ENCODE assay signal across 12 cellular contexts in the genomic region with DNA sequence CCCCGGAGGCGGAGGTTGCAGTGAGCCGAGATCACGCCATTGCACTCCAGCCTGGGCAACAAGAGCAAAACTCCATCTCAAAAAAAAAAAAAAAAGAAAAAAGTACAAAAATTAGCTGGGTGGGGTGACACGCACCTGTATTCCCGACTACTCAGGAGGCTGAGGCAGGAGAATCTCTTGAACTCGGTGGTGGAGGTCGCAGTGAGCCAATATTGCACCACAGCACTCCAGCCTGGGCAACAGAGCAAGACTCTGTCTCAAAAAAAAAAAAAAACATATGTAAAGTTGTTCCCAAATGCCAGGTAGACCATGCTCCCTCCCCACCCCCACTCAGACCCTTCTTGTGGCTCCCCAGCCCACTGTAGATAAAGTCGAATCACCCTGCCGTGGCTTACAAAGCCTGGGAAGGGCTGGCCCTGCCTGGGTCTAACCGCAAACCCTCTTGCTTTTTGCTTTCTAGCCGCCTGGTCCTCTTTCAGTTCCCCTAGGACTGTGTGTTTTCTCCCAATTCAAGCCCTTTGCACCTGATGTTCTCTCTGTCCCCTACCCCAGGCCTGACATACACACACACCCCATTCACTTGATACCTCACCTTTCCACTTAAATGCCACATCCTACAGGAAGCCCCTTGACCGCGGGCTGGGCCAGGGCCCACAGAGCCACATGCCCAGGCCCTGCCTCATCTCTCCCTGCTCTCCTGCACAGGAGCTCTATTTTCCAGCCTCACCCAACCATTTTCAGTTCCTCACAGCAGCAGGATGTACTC. TPM values are rescaled to one million over a fixed set of nuclear protein-coding genes. Genes with fewer than 3 reads are reported as not detected.
DNase-seq lines count a peak whose midpoint lies in the region; ATAC-seq and TF ChIP-seq lines count a peak whose summit lies in the region.
"Had no signal": no experiment of that assay in that cellular context is flagged by ENCODE, and none has a peak within 500 bp of the region (broad histone marks: within the 10 kb centered on the region; RNA-seq: fewer than 3 reads in every experiment).

No MANE protein-coding gene starts in this region.

- no peak for TF ChIP-seq CTCF in endothelial cell (IDR thresholded peaks at IDR 0.05; ENCODE audit: unreplicated experiment)

- no peaks in the 10 kb centered on the region for H3K9me3 Mint-ChIP-seq in endothelial cell (ENCODE audit: unreplicated experiment)

- H3K27me3 ChIP-seq in HUES64 (ENCODE audit: insufficient read depth, low read length): no peaks in the 10 kb centered on the region
- H3K27me3 ChIP-seq: heart right ventricle had no signal

- H3K4me3 Mint-ChIP-seq in endothelial cell (ENCODE audit: unreplicated experiment): no peak overlapping the region

- no peak overlapping the region for H3K4me3 ChIP-seq in HUES64 (ENCODE audit: low read length)
- H3K4me3 ChIP-seq: heart right ventricle had no signal

- H3K27me3 Mint-ChIP-seq in endothelial cell (ENCODE audit: unreplicated experiment): peaks cover 3% of the 10 kb centered on the region

- H3K4me1 Mint-ChIP-seq in endothelial cell (ENCODE audit: unreplicated experiment): no peaks in the 10 kb centered on the region

- H3K4me1 ChIP-seq in HUES64 (ENCODE audit: insufficient read depth, low read length): no peaks in the 10 kb centered on the region

- ATAC-seq in GM18498 (IDR thresholded peaks at IDR 0.05; ENCODE audit: unreplicated experiment) (peak; percentile 80), GM21515 (IDR thresholded peaks at IDR 0.05; ENCODE audit: unreplicated experiment) (peak; percentile 71)
- ATAC-seq: heart right ventricle had no signal

- peak overlapping the region; percentile 45 for H3K27ac Mint-ChIP-seq in endothelial cell (ENCODE audit: unreplicated experiment)

- H3K9me3 ChIP-seq in HUES64 (ENCODE audit: insufficient read depth, low read depth, low read length): no peaks in the 10 kb centered on the region
- H3K9me3 ChIP-seq: heart right ventricle had no signal

- DNase-seq in endothelial cell (ENCODE audit: low spot score): no peak
- DNase-seq in NCI-H187 (lab: John Stamatoyannopoulos, UW): no peak
- no peak for DNase-seq in NCI-H82 treated with DMSO at 0.1 percent for 48 hours (lab: John Stamatoyannopoulos, UW; ENCODE audit: unreplicated experiment)
- no peak for DNase-seq in NCI-H1048 (lab: John Stamatoyannopoulos, UW)
- no peak for DNase-seq in A172 (ENCODE audit: low spot score)
- DNase-seq: activated naive CD4-positive, alpha-beta T cell treated with Interleukin-2 at 50 U/mL for 16 hours; DMS79 treated with DMSO at 0.1 percent for 48 hours; heart right ventricle; stimulated activated CD4-positive, alpha-beta T cell treated with anti-CD3 and anti-CD28 coated beads, Interleukin-12 subunit alpha, Interleukin-12 subunit beta, amount 100 ng/mL, for 4 hours had no signal

- peaks cover 9% of the 10 kb centered on the region; the same call in 1 of the 2 replicates for H3K36me3 ChIP-seq in HUES64 (ENCODE audit: insufficient read depth, low read length)

- WGBS in HUES64: 92% methylated on average over 12 of the region's 14 CpGs

- H3K36me3 Mint-ChIP-seq in endothelial cell (ENCODE audit: low read depth, unreplicated experiment): peaks cover 7% of the 10 kb centered on the region

- H3K9ac ChIP-seq in HUES64 (ENCODE audit: low read depth, low read length): peak overlapping the region; percentile 14; the same call in 1 of the 2 replicates

- H3K27ac ChIP-seq in HUES64 (ENCODE audit: low read depth, low read length): no peak overlapping the region
- H3K27ac ChIP-seq: heart right ventricle had no signal

RNA-seq across cellular contexts. Expression of gene MAP4K1, which starts 34.4 kb away (rescaled TPM):
- polyA plus RNA-seq in HUES64 (2013, experiment 1 of 2): 8.3 TPM
- 2.9 TPM for polyA plus RNA-seq in HUES64 (2013, experiment 2 of 2)
- total RNA-seq in endothelial cell (ENCODE audit: unreplicated experiment): 7.5 TPM
- total RNA-seq in A172 (2014; rRNA removed; shearing (Covaris generic)): 0.72 and 1.4 TPM in 2 replicates

RNA-seq across cellular contexts. Expression of gene EIF3K, which starts 35.6 kb away (rescaled TPM):
- 281 TPM for polyA plus RNA-seq in HUES64 (2013, experiment 1 of 2)
- 288 TPM for polyA plus RNA-seq in HUES64 (2013, experiment 2 of 2)
- total RNA-seq in endothelial cell (ENCODE audit: unreplicated experiment): 469 TPM
- total RNA-seq in A172 (2014; rRNA removed; shearing (Covaris generic)): 358 and 549 TPM in 2 replicates
